ENCODE assay signal across 1 cellular context in genomic region chr18:51041677-51042076, GRCh38.
TF ChIP-seq lines count a peak whose summit lies in the region.

No MANE protein-coding gene starts in this region.

TF ChIP-seq in HepG2, 621 proteins besides CTCF, POLR2A, EP300 and RAD21:
- TF ChIP-seq HES4 (CRISPR knock-in tag; IDR thresholded peaks at IDR 0.05; ENCODE audit: borderline replicate concordance), result no peak
- peak; percentile 97 for TF ChIP-seq ZNF12 (CRISPR knock-in tag; IDR thresholded peaks at IDR 0.05)
